Comparison of ENCODE assay signal across 24 cellular contexts in the genomic region with DNA sequence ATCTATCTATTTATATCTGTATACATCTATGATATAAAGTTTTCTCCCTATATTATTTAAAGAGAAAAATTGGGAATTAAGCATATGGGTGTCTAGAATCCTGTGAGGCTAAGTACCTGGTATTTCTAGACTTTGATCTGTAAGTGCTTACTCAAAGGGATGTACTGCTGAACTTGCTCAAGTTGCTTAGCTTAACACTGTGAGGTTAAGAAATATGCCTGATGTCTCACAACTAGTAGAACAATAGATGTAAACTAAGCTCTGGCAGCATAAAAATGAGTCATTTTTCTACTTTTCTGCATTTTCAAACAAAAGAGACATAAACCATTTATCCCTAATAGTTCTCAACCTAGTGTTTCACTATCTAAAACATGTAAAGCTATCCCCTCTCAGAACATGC.
"Had no signal": no experiment of that assay in that cellular context is flagged by ENCODE, and none has a peak within 500 bp of the region (broad histone marks: within the 10 kb centered on the region; RNA-seq: fewer than 3 reads in every experiment).

No MANE protein-coding gene starts in this region.

- H3K4me1 ChIP-seq: heart right ventricle, left lung, neural progenitor cell, parathyroid adenoma, right atrium auricular region, testis, tibial artery had no signal

- H3K9me3 ChIP-seq: right atrium auricular region, testis, tibial artery had no signal

- ATAC-seq: heart right ventricle; left cardiac atrium; left lung; naive thymus-derived CD4-positive, alpha-beta T cell; sciatic nerve; stimulated activated memory B cell treated with anti-CD40 and anti-IgM and Interleukin-4, amounts not matched to agents 10 μg/mL and 1 μg/mL and 100 μg/mL, for 72 hours; stimulated activated naive CD8-positive, alpha-beta T cell treated with anti-CD3 and anti-CD28 coated beads, Interleukin-15, Interleukin-2, amounts not matched to agents 100 U/mL and 50 U/mL, for 24 hours had no signal

- H3K36me3 ChIP-seq: heart right ventricle, left lung, right atrium auricular region, tibial artery had no signal

- DNase-seq: dorsolateral prefrontal cortex; effector CD4-positive, alpha-beta T cell; foreskin melanocyte; glutamatergic neuron; heart right ventricle; hippocampal formation; left cardiac atrium; left lung; mesendoderm; midbrain; naive thymus-derived CD4-positive, alpha-beta T cell; stimulated activated CD4-positive, alpha-beta T cell treated with anti-CD3 and anti-CD28 coated beads, Interleukin-12 subunit alpha, Interleukin-12 subunit beta, amount 100 ng/mL, for 4 hours; stimulated activated CD4-positive, alpha-beta T cell treated with anti-CD3 and anti-CD28 coated beads, Interleukin-2, amount 100 ng/mL, for 24 hours; stimulated activated CD4-positive, alpha-beta T cell treated with anti-CD3 and anti-CD28 coated beads, Interleukin-4, amount 100 ng/mL, for 4 hours; stimulated activated naive CD8-positive, alpha-beta T cell treated with anti-CD3 and anti-CD28 coated beads, Interleukin-15, Interleukin-2, amounts not matched to agents 100 U/mL and 50 U/mL, for 24 hours; substantia nigra; testis; tibial artery had no signal

- H3K27me3 ChIP-seq: dorsolateral prefrontal cortex, heart right ventricle, left lung, neural progenitor cell, right atrium auricular region, testis, tibial artery had no signal

- H3K27ac ChIP-seq: dorsolateral prefrontal cortex, heart right ventricle, left lung, neural progenitor cell, parathyroid adenoma, right atrium auricular region, testis, tibial artery had no signal

- H3K4me3 ChIP-seq: dorsolateral prefrontal cortex, heart right ventricle, left lung, neural progenitor cell, right atrium auricular region, smooth muscle cell, testis, tibial artery had no signal
